Comparison of ENCODE assay signal across 9 cellular contexts in genomic region chr10:116460219-116460618, GRCh38. TPM values are rescaled to one million over a fixed set of nuclear protein-coding genes. Genes with fewer than 3 reads are reported as not detected.
"Had no signal": no experiment of that assay in that cellular context is flagged by ENCODE, and none has a peak within 500 bp of the region (broad histone marks: within the 10 kb centered on the region; RNA-seq: fewer than 3 reads in every experiment).

No MANE protein-coding gene starts in this region.

- FAIRE-seq: G401.6, GM12878, GM12891, GM12892, GM18507, GM19239 had no signal

- DNase-seq: GDM1, GF-D8 had no signal

- H3K4me3 ChIP-seq: GM12878 had no signal

- ATAC-seq: GM12878 had no signal

RNA-seq across cellular contexts. Expression of gene PNLIPRP3, which starts 32.6 kb away (rescaled TPM):
- total RNA-seq: G401, GM12878 had no signal
